Comparison of ENCODE assay signal across 8 cellular contexts in the genomic region with DNA sequence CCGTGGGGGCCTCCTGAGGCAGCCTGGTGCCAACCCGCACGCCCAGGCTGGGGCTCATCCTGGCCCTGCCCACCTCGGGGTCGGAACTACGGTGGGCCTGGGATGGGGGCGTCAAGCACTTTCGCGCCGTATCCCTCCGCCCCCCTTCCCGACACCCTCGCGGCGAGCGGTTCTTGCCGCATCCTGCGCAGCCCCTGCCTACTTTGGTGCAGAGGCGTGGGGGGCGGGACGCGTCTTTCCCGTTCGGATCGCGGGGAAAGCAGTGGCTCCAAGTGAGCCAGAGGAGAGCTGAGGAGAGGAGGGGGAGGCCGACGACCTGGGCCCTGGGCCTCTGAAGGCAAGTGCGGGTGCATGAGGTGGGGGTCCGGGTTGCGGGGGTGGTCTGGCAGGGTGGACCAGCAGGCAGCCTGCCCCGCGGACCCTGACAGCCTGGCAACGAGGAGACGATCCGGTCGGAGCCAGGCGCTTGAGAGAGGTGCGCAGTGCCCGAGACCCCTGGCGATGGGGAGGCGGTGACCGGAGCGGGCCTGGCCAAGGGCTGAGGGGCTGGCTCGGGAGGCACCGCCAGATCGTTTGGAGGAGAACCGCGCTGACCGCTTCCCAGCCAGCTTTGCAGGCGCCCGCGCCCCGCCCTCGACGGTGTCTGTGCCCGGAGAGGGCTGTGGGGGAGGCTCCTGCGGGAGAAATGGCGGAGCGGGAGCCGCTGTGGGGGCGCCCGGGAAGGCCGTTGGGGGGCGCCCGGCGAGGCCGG. TPM values are rescaled to one million over a fixed set of nuclear protein-coding genes. Genes with fewer than 3 reads are reported as not detected.
DNase-seq lines count a peak whose midpoint lies in the region; ATAC-seq, FAIRE-seq and TF ChIP-seq lines count a peak whose summit lies in the region.

A gene (plus strand): TSS at position 233 of the 751 bp plus-strand sequence. CDS start 2,422 bp downstream, outside the sequence.

- no peaks in the 10 kb centered on the region for H3K36me3 ChIP-seq in GM23248 (ENCODE audit: low read depth)
- no peaks in the 10 kb centered on the region for H3K36me3 ChIP-seq in HepG2 (replicated peaks in 1 of 2; ENCODE audit: control insufficient read depth in 1 of 2, insufficient read depth in 2 of 2, low read length in 2 of 2)

- peaks cover 0 to 4% of the 10 kb centered on the region in 2 donors for H3K9me3 Mint-ChIP-seq in stimulated activated naive B cell treated with anti-CD40 and anti-IgM and Interleukin-4, amounts not matched to agents 10 μg/mL and 1 μg/mL and 100 μg/mL, for 72 hours

- TF ChIP-seq POLR2A in HepG2 (IDR thresholded peaks at IDR 0.05; ENCODE audit: insufficient read depth in 1 of 2, low read depth in 2 of 2, low read length in 2 of 2) = no peak

- no peak for FAIRE-seq in HepG2 (lab: Jason Lieb, UNC)

- peaks cover 31 to 42% of the 10 kb centered on the region in 2 donors for H3K27me3 Mint-ChIP-seq in stimulated activated naive B cell treated with anti-CD40 and anti-IgM and Interleukin-4, amounts not matched to agents 10 μg/mL and 1 μg/mL and 100 μg/mL, for 72 hours

- in situ Hi-C loops in GM23248 (cut with MboI) (no loop called here), HepG2 (cut with HindIII; ENCODE audit: extremely low pct_ligation_motif_present, low pct_unique_long_range_greater_than_20kb) (no loop called here)

- H3K79me2 ChIP-seq in GM23248 (ENCODE audit: insufficient read depth) (no peaks in the 10 kb centered on the region), HepG2 (ENCODE audit: insufficient read depth, low read length) (no peaks in the 10 kb centered on the region)

- H3K4me1 Mint-ChIP-seq in stimulated activated naive B cell treated with anti-CD40 and anti-IgM and Interleukin-4, amounts not matched to agents 10 μg/mL and 1 μg/mL and 100 μg/mL, for 72 hours = peaks cover 3 to 12% of the 10 kb centered on the region in 2 donors

- TF ChIP-seq EP300 in HepG2 (IDR thresholded peaks at IDR 0.05; ENCODE audit: low read depth in 2 of 2, low read length in 2 of 2) = no peak
- no peak for TF ChIP-seq EP300 in HepG2 (CRISPR knock-in tag; IDR thresholded peaks at IDR 0.05; ENCODE audit: borderline replicate concordance)

- H3K9ac ChIP-seq in GM23248 (peak within 1 kb of the TSS; percentile 85), HepG2 (ENCODE audit: insufficient read depth, low read depth, low read length) (peak within 1 kb of the TSS; percentile 58)

- CTCF ChIA-PET in HepG2 (lab: Yijun Ruan, JAX; ENCODE audit: low intra/inter-chr PET ratio, low total read pairs) = no interaction called here

- DNase-seq in AG08396 (ENCODE audit: low spot score) = peak; percentile 49
- DNase-seq in GM23248 = peak; percentile 69
- peak; percentile 11 for DNase-seq in T-helper 22 cell (ENCODE audit: low read depth)
- DNase-seq in ecto neural progenitor cell (ENCODE audit: low spot score) = peak; percentile 59
- DNase-seq in HepG2 (ENCODE audit: low spot score) = no peak
- DNase-seq in stimulated activated naive B cell treated with anti-CD40 and anti-IgM and Interleukin-4, amounts not matched to agents 10 μg/mL and 1 μg/mL and 100 μg/mL, for 72 hours = no peak
- no peak for DNase-seq in OCI-M2 (lab: John Stamatoyannopoulos, UW; ENCODE audit: unreplicated experiment)

- H3K4me2 ChIP-seq in GM23248 (ENCODE audit: unreplicated experiment) = peak within 1 kb of the TSS; percentile 80
- peak within 1 kb of the TSS; percentile 63 for H3K4me2 ChIP-seq in HepG2 (ENCODE audit: low read depth, low read length)

- no peaks in the 10 kb centered on the region for H3F3A ChIP-seq in GM23248 (ENCODE audit: insufficient read depth)

- H3K9me3 ChIP-seq in GM23248 (ENCODE audit: low read depth) (no peaks in the 10 kb centered on the region), HepG2 (ENCODE audit: low read length) (no peaks in the 10 kb centered on the region)

- H3K4me3 Mint-ChIP-seq in stimulated activated naive B cell treated with anti-CD40 and anti-IgM and Interleukin-4, amounts not matched to agents 10 μg/mL and 1 μg/mL and 100 μg/mL, for 72 hours = peak within 1 kb of the TSS; percentile 83 to 84

- TF ChIP-seq RAD21 in HepG2 (CRISPR knock-in tag; IDR thresholded peaks at IDR 0.05) = no peak

- H3K27ac Mint-ChIP-seq in stimulated activated naive B cell treated with anti-CD40 and anti-IgM and Interleukin-4, amounts not matched to agents 10 μg/mL and 1 μg/mL and 100 μg/mL, for 72 hours = peak within 1 kb of the TSS; percentile 56

- WGBS in GM23248 (ENCODE audit: low coverage in 1 of 2, low lambda C conversion rate in 2 of 2, missing lambda C conversion rate in 2 of 2), 2 experiments = 0% methylated on average over 18 to 26 of the region's 68 CpGs
- no CpG with 5 or more reads among the region's 68 CpGs for WGBS in HepG2 (ENCODE audit: low lambda C conversion rate)

- H3K27me3 ChIP-seq in GM23248 (replicated peaks; ENCODE audit: insufficient read depth) (no peaks in the 10 kb centered on the region), HepG2 (ENCODE audit: control insufficient read depth in 1 of 2, insufficient read depth in 2 of 2, low read length in 2 of 2) (no peaks in the 10 kb centered on the region)

- no TSS peak for BruUV-seq in HepG2 (replicated peaks; lab: Mats Ljungman, UMichigan)

- peaks cover 0 to 5% of the 10 kb centered on the region in 2 donors for H3K36me3 Mint-ChIP-seq in stimulated activated naive B cell treated with anti-CD40 and anti-IgM and Interleukin-4, amounts not matched to agents 10 μg/mL and 1 μg/mL and 100 μg/mL, for 72 hours

- H3K4me3 ChIP-seq in GM23248 = peak within 1 kb of the TSS; percentile 78
- peak within 1 kb of the TSS; percentile 40 to 64 (median 59); a peak in 5 of 6 replicates for H3K4me3 ChIP-seq in HepG2 (replicated peaks in 1 of 3; ENCODE audit: insufficient read depth in 1 of 3, low read depth in 2 of 3, low read length in 3 of 3)

- H4K20me1 ChIP-seq in GM23248 (ENCODE audit: insufficient read depth) (no peaks in the 10 kb centered on the region), HepG2 (ENCODE audit: insufficient read depth, low read length) (no peaks in the 10 kb centered on the region)

- no peaks in the 10 kb centered on the region for H3K9me2 ChIP-seq in GM23248 (ENCODE audit: insufficient read depth)

- no peak for TF ChIP-seq CTCF in HepG2 (CRISPR knock-in tag; IDR thresholded peaks at IDR 0.05)

- POLR2A ChIA-PET in HepG2 (lab: Yijun Ruan, JAX) = no interaction called here

- H3K4me1 ChIP-seq in GM23248 (ENCODE audit: insufficient read depth) = no peaks in the 10 kb centered on the region; the same call in 1 of the 2 replicates
- H3K4me1 ChIP-seq in HepG2 (ENCODE audit: insufficient read depth, low read length) = no peaks in the 10 kb centered on the region

- H3K27ac ChIP-seq in GM23248 = 0 out of 2 replicates have a peak within 1 kb of the TSS, but pooled peaks have one; percentile 7
- H3K27ac ChIP-seq in HepG2 (ENCODE audit: extremely low read length, insufficient read depth, low read length) = no peak within 1 kb of the TSS

- H2AFZ ChIP-seq in GM23248 (peak within 1 kb of the TSS; percentile 91), HepG2 (ENCODE audit: low read length) (no peak within 1 kb of the TSS)

- ATAC-seq in HepG2 = peak; percentile 79
- ATAC-seq in stimulated activated naive B cell treated with anti-CD40 and anti-IgM and Interleukin-4, amounts not matched to agents 10 μg/mL and 1 μg/mL and 100 μg/mL, for 72 hours (replicated peaks) = peak; percentile 22 to 34
- no peak for ATAC-seq in HG03280 (IDR thresholded peaks at IDR 0.05; ENCODE audit: unreplicated experiment)

- intact Hi-C loops in HepG2 (cut with micrococcal nuclease; ENCODE audit: unreplicated experiment) = no loop called here

TF ChIP-seq in HepG2, 621 proteins besides CTCF, POLR2A, EP300 and RAD21 (continues in another document):
- TF ChIP-seq, protein P1, sequence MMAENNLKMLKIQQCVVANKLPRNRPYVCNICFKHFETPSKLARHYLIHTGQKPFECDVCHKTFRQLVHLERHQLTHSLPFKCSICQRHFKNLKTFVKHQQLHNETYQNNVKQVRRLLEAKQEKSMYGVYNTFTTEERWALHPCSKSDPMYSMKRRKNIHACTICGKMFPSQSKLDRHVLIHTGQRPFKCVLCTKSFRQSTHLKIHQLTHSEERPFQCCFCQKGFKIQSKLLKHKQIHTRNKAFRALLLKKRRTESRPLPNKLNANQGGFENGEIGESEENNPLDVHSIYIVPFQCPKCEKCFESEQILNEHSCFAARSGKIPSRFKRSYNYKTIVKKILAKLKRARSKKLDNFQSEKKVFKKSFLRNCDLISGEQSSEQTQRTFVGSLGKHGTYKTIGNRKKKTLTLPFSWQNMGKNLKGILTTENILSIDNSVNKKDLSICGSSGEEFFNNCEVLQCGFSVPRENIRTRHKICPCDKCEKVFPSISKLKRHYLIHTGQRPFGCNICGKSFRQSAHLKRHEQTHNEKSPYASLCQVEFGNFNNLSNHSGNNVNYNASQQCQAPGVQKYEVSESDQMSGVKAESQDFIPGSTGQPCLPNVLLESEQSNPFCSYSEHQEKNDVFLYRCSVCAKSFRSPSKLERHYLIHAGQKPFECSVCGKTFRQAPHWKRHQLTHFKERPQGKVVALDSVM (CRISPR knock-in tag; IDR thresholded peaks at IDR 0.05) = no peak
- TF ChIP-seq SMARCC2 (IDR thresholded peaks at IDR 0.05) = no peak

RNA-seq across cellular contexts. Expression of the gene that starts here (rescaled TPM):
- total RNA-seq in GM23248 (2014; rRNA removed; shearing (Covaris generic)) = 16.4 and 20.7 TPM in 2 replicates
- 8.4 TPM in 2 replicates for polyA plus RNA-seq in GM23248 (2016; fragmentation: Nextera tagmentation; extraction: Ambion mirVana)
- total RNA-seq in HepG2 (2016; rRNA removed; fragmentation: Illumina TruSeq; extraction: Trizol) = 1.3 and 1.6 TPM in 2 replicates
- 0.09 and 0.10 TPM in 2 replicates for total RNA-seq in HepG2 (2016; cell fraction: cytosol; rRNA removed; fragmentation: Illumina TruSeq; extraction: Trizol; ENCODE audit: low read depth)
- 1.0 and 2.5 TPM in 2 replicates for total RNA-seq in HepG2 (2016; cell fraction: insoluble cytoplasmic fraction; rRNA removed; fragmentation: Illumina TruSeq; extraction: Trizol)
- 0.40 and 0.59 TPM in 2 replicates for total RNA-seq in HepG2 (2016; cell fraction: membrane; rRNA removed; fragmentation: Illumina TruSeq; extraction: Trizol)
- total RNA-seq in HepG2 (2016; cell fraction: nucleus; rRNA removed; fragmentation: Illumina TruSeq; extraction: Trizol) = 1.1 and 1.2 TPM in 2 replicates
- polyA plus RNA-seq in HepG2 (2011; rRNA removed) = 0.55 and 0.63 TPM in 2 replicates
- 0.27 and 0.40 TPM in 2 replicates for polyA plus RNA-seq in HepG2 (2011; cell fraction: cytosol; rRNA removed)
- polyA plus RNA-seq in HepG2 (2011; cell fraction: nucleus; rRNA removed) = 0.24 and 0.29 TPM in 2 replicates
- polyA plus RNA-seq in HepG2 (2012) = 0.40 and 0.56 TPM in 2 replicates
- 0.05 TPM in 2 replicates for polyA plus RNA-seq in HepG2 (2016; cell fraction: cytosol; fragmentation: Illumina TruSeq; extraction: Trizol; ENCODE audit: low read depth)
- polyA plus RNA-seq in HepG2 (2016; cell fraction: insoluble cytoplasmic fraction; fragmentation: Illumina TruSeq; extraction: Trizol; ENCODE audit: low read depth) = 0.93 and 0.97 TPM in 2 replicates
- 0.09 and 0.10 TPM in 2 replicates for polyA plus RNA-seq in HepG2 (2016; cell fraction: membrane; fragmentation: Illumina TruSeq; extraction: Trizol; ENCODE audit: low read depth)
- polyA plus RNA-seq in HepG2 (2016; cell fraction: nucleus; fragmentation: Illumina TruSeq; extraction: Trizol; ENCODE audit: insufficient read depth, low read depth) = 1.2 and 1.4 TPM in 2 replicates
- 0.63 and 1.3 TPM in 2 replicates for polyA minus RNA-seq in HepG2 (2011; rRNA and poly(A)+ RNA removed; ENCODE audit: low replicate concordance)
- polyA minus RNA-seq in HepG2 (2011; cell fraction: cytosol; rRNA and poly(A)+ RNA removed) = 0.35 and 0.59 TPM in 2 replicates
- polyA minus RNA-seq in HepG2 (2011; cell fraction: nucleus; rRNA and poly(A)+ RNA removed) = 1.0 and 1.7 TPM in 2 replicates

Comparison
In these comparisons a context has a peak if more than half of its experiments do, and no peak if none do; other contexts are left out.
1. DNase-seq: peak in AG08396 (single experiment), GM23248 (single experiment), T-helper 22 cell (single experiment) and ecto neural progenitor cell (single experiment); none in HepG2 (single experiment), stimulated activated naive B cell treated with anti-CD40 and anti-IgM and Interleukin-4, amounts not matched to agents 10 μg/mL and 1 μg/mL and 100 μg/mL, for 72 hours (single experiment) and OCI-M2 (single experiment).